ENCODE assay signal across 38 cellular contexts in genomic region chr1:49841767-49842166, GRCh38.
"Had no signal": no experiment of that assay in that cellular context is flagged by ENCODE, and none has a peak within 500 bp of the region (broad histone marks: within the 10 kb centered on the region; RNA-seq: fewer than 3 reads in every experiment).

No MANE protein-coding gene starts in this region.

- H3K27ac Mint-ChIP-seq: activated CD4-positive, alpha-beta memory T cell treated with anti-CD3 and anti-CD28 coated beads, Interleukin-2, amount 10 ng/mL, durations not matched to agents 7 days and 5 days; activated CD4-positive, alpha-beta T cell treated with anti-CD3 and anti-CD28 coated beads for 36 hours; activated CD4-positive, alpha-beta T cell treated with anti-CD3 and anti-CD28 coated beads, Interleukin-2, amount 10 ng/mL, durations not matched to agents 7 days and 5 days; activated naive CD4-positive, alpha-beta T cell treated with anti-CD3 and anti-CD28 coated beads for 36 hours; activated naive CD4-positive, alpha-beta T cell treated with anti-CD3 and anti-CD28 coated beads, Interleukin-2, amount 50 U/mL, for 72 hours; activated naive CD8-positive, alpha-beta T cell treated with anti-CD3 and anti-CD28 coated beads for 36 hours; activated T-cell treated with anti-CD3 and anti-CD28 coated beads, Interleukin-2, amount 50 U/mL, for 72 hours; activated T-helper 1 cell treated with anti-CD3 and anti-CD28 coated beads, Interleukin-12 subunit alpha, Interleukin-12 subunit beta, Interleukin-2, Interleukin-4 antibody, amounts not matched to agents 30 ng/mL and 10 ng/mL and 1 ng/mL, durations not matched to agents 14 hours and 24 hours and 36 hours; activated T-helper 17 cell treated with anti-CD3 and anti-CD28 coated beads, Interleukin-2, amount 50 U/mL, for 72 hours; brain; T-helper 1 cell treated with Interleukin-12 subunit alpha and Interleukin-12 subunit beta and Interleukin-4 antibody, amounts not matched to agents 30 μg/mL and 1 μg/mL, for 36 hours; T-helper 2 cell treated with Interferon-gamma antibody and Interleukin-4, amounts not matched to agents 5 μg/mL and 100 μg/mL, for 36 hours had no signal

- H3K36me3 ChIP-seq: adrenal gland, ascending aorta, cardiac muscle cell had no signal

- H3K27me3 ChIP-seq: adrenal gland, ascending aorta, cardiac muscle cell had no signal

- DNase-seq: activated CD4-positive, alpha-beta memory T cell treated with anti-CD3 and anti-CD28 coated beads, Interleukin-2, amount 10 ng/mL, durations not matched to agents 7 days and 5 days; activated CD4-positive, alpha-beta T cell treated with anti-CD3 and anti-CD28 coated beads for 1 hour; activated CD4-positive, alpha-beta T cell treated with anti-CD3 and anti-CD28 coated beads for 36 hours; activated CD4-positive, alpha-beta T cell treated with anti-CD3 and anti-CD28 coated beads for 48 hours; activated CD4-positive, alpha-beta T cell treated with anti-CD3 and anti-CD28 coated beads, Interleukin-2, amount 10 ng/mL, durations not matched to agents 7 days and 5 days; activated CD4-positive, alpha-beta T cell treated with anti-CD3 and anti-CD28 coated beads, Interleukin-2, amount 50 U/mL, for 48 hours; activated CD4-positive, CD25-positive, alpha-beta regulatory T cell; activated CD8-positive, alpha-beta memory T cell treated with anti-CD3 and anti-CD28 coated beads, Interleukin-2, amount 50 U/mL, for 4 hours; activated effector memory CD4-positive, alpha-beta T cell treated with anti-CD3 and anti-CD28 coated beads, Interleukin-2, amount 50 U/mL, for 16 hours; activated gamma-delta T cell treated with Interleukin-2 at 50 U/mL for 16 hours; activated naive CD4-positive, alpha-beta T cell; activated naive CD4-positive, alpha-beta T cell treated with anti-CD3 and anti-CD28 coated beads for 36 hours; activated naive CD4-positive, alpha-beta T cell treated with anti-CD3 and anti-CD28 coated beads, Interleukin-2, amount 50 U/mL, for 16 hours; activated naive CD8-positive, alpha-beta T cell treated with anti-CD3 and anti-CD28 coated beads for 36 hours; activated T-cell treated with anti-CD3 and anti-CD28 coated beads for 4 hours; activated T-cell treated with anti-CD3 and anti-CD28 coated beads, Interleukin-2, amount 50 U/mL, for 1 hour; activated T-cell treated with anti-CD3 and anti-CD28 coated beads, Interleukin-2, amount 50 U/mL, for 4 hours; activated T-cell treated with anti-CD3 and anti-CD28 coated beads, Interleukin-2, amount 50 U/mL, for 72 hours; adrenal gland; amniotic stem cell; caudate nucleus; cerebellar nuclear complex; T-helper 1 cell; T-helper 2 cell; T-helper 9 cell had no signal

- ATAC-seq: activated CD4-positive, alpha-beta T cell treated with anti-CD3 and anti-CD28 coated beads for 36 hours; activated CD4-positive, CD25-positive, alpha-beta regulatory T cell treated with anti-CD3 and anti-CD28 coated beads, Interleukin-2, amount 50 U/mL, for 24 hours; activated naive CD4-positive, alpha-beta T cell treated with anti-CD3 and anti-CD28 coated beads, Interleukin-2, amount 50 U/mL, for 72 hours; activated T-cell treated with anti-CD3 and anti-CD28 coated beads, Interleukin-2, amount 50 U/mL, for 4 hours; activated T-cell treated with anti-CD3 and anti-CD28 coated beads, Interleukin-2, amount 50 U/mL, for 72 hours; activated T-helper 17 cell treated with anti-CD3 and anti-CD28 coated beads, Interleukin-2, amount 50 U/mL, for 72 hours had no signal

- H3K9me3 ChIP-seq: adrenal gland had no signal

- H3K36me3 Mint-ChIP-seq: brain had no signal

- FAIRE-seq: bronchial epithelial cell, TTC549 had no signal

- H3K4me3 Mint-ChIP-seq: activated CD4-positive, alpha-beta memory T cell treated with anti-CD3 and anti-CD28 coated beads, Interleukin-2, amount 10 ng/mL, durations not matched to agents 7 days and 5 days; activated CD4-positive, alpha-beta T cell treated with anti-CD3 and anti-CD28 coated beads for 36 hours; activated CD4-positive, alpha-beta T cell treated with anti-CD3 and anti-CD28 coated beads, Interleukin-2, amount 10 ng/mL, durations not matched to agents 7 days and 5 days; activated naive CD4-positive, alpha-beta T cell treated with anti-CD3 and anti-CD28 coated beads for 36 hours; activated naive CD8-positive, alpha-beta T cell treated with anti-CD3 and anti-CD28 coated beads for 36 hours; activated T-cell treated with anti-CD3 and anti-CD28 coated beads, Interleukin-2, amount 50 U/mL, for 4 hours; activated T-cell treated with anti-CD3 and anti-CD28 coated beads, Interleukin-2, amount 50 U/mL, for 72 hours; activated T-helper 1 cell treated with anti-CD3 and anti-CD28 coated beads, Interleukin-12 subunit alpha, Interleukin-12 subunit beta, Interleukin-2, Interleukin-4 antibody, amounts not matched to agents 30 ng/mL and 10 ng/mL and 1 ng/mL, durations not matched to agents 14 hours and 24 hours and 36 hours; activated T-helper 17 cell treated with anti-CD3 and anti-CD28 coated beads, Interleukin-2, amount 50 U/mL, for 72 hours; brain; central memory CD8-positive, alpha-beta T cell; T-helper 1 cell treated with Interleukin-12 subunit alpha and Interleukin-12 subunit beta and Interleukin-4 antibody, amounts not matched to agents 30 μg/mL and 1 μg/mL, for 36 hours; T-helper 2 cell treated with Interferon-gamma antibody and Interleukin-4, amounts not matched to agents 5 μg/mL and 100 μg/mL, for 36 hours had no signal

- H3K4me1 ChIP-seq: adrenal gland, ascending aorta had no signal

- H3K4me3 ChIP-seq: adrenal gland, ascending aorta, cardiac muscle cell had no signal

- H3K4me1 Mint-ChIP-seq: activated CD4-positive, alpha-beta memory T cell treated with anti-CD3 and anti-CD28 coated beads, Interleukin-2, amount 10 ng/mL, durations not matched to agents 7 days and 5 days; activated CD4-positive, alpha-beta T cell treated with anti-CD3 and anti-CD28 coated beads for 36 hours; activated CD4-positive, alpha-beta T cell treated with anti-CD3 and anti-CD28 coated beads, Interleukin-2, amount 10 ng/mL, durations not matched to agents 7 days and 5 days; activated naive CD8-positive, alpha-beta T cell treated with anti-CD3 and anti-CD28 coated beads for 36 hours; activated T-helper 17 cell treated with anti-CD3 and anti-CD28 coated beads, Interleukin-2, amount 50 U/mL, for 72 hours; brain; central memory CD8-positive, alpha-beta T cell had no signal

- H3K27me3 Mint-ChIP-seq: activated CD4-positive, alpha-beta memory T cell treated with anti-CD3 and anti-CD28 coated beads, Interleukin-2, amount 10 ng/mL, durations not matched to agents 7 days and 5 days; activated CD4-positive, alpha-beta T cell treated with anti-CD3 and anti-CD28 coated beads for 36 hours; activated CD4-positive, alpha-beta T cell treated with anti-CD3 and anti-CD28 coated beads, Interleukin-2, amount 10 ng/mL, durations not matched to agents 7 days and 5 days; activated naive CD8-positive, alpha-beta T cell treated with anti-CD3 and anti-CD28 coated beads for 36 hours; activated T-helper 17 cell treated with anti-CD3 and anti-CD28 coated beads, Interleukin-2, amount 50 U/mL, for 72 hours; central memory CD8-positive, alpha-beta T cell had no signal

- H3K27ac ChIP-seq: adrenal gland, ascending aorta, cardiac muscle cell, VCaP had no signal
